8 cellular contexts compared by ENCODE assay signal in genomic region chr19:42325308-42325895, GRCh38. TPM values are rescaled to one million over a fixed set of nuclear protein-coding genes. Genes with fewer than 3 reads are reported as not detected.
DNase-seq lines count a peak whose midpoint lies in the region; TF ChIP-seq lines count a peak whose summit lies in the region.

MEGF8 (plus strand) TSS chr19:42325635; CDS start chr19:42326244, 609 bp downstream.

- POLR2A ChIA-PET in HEK293T (lab: Yijun Ruan, JAX), result no interaction called here

- in situ Hi-C loops in SK-MEL-5 (cut with HindIII; ENCODE audit: low pct_unique_long_range_greater_than_20kb, low sequenced_read_pairs), result no loop called here

- CTCF ChIA-PET in HEK293T (lab: Yijun Ruan, JAX), result no interaction called here

- DNase-seq in GM04504 (ENCODE audit: low read depth) (peak; percentile 98), HEK293T (ENCODE audit: extremely low spot score) (peak; percentile 98), MV-4-11 (lab: John Stamatoyannopoulos, UW) (peak; percentile 100), SK-MEL-5 (ENCODE audit: low read depth, low spot score) (peak; percentile 98), germinal center (ENCODE audit: low spot score) (peak; percentile 98), non-pigmented ciliary epithelial cell (ENCODE audit: low read depth) (peak; percentile 98), superior temporal gyrus (ENCODE audit: extremely low spot score) (peak; percentile 100)
- DNase-seq in activated naive CD4-positive, alpha-beta T cell treated with anti-CD3 and anti-CD28 coated beads, Interleukin-2, amount 50 U/mL, for 16 hours, result peak; percentile 99

TF ChIP-seq in HEK293T, 16 proteins besides CTCF, POLR2A, EP300 and RAD21:
- TF ChIP-seq BHLHE40 (IDR thresholded peaks at IDR 0.05; ENCODE audit: borderline replicate concordance) (no peak), HDGF (IDR thresholded peaks at IDR 0.05; ENCODE audit: borderline replicate concordance) (no peak), LEF1 (IDR thresholded peaks at IDR 0.05; ENCODE audit: borderline replicate concordance) (no peak), FOXM1 (IDR thresholded peaks at IDR 0.05; ENCODE audit: borderline replicate concordance) (no peak), SUZ12 (IDR thresholded peaks at IDR 0.05) (no peak), FOXK2 (IDR thresholded peaks at IDR 0.05) (no peak), ZNF384 (IDR thresholded peaks at IDR 0.05) (no peak), TARDBP (IDR thresholded peaks at IDR 0.05) (no peak), NFRKB (IDR thresholded peaks at IDR 0.05) (no peak), CTBP1 (IDR thresholded peaks at IDR 0.05; ENCODE audit: borderline replicate concordance) (no peak), PKNOX1 (IDR thresholded peaks at IDR 0.05) (no peak), L3MBTL2 (conservative IDR thresholded peaks at IDR 0.05) (no peak), SP1 (IDR thresholded peaks at IDR 0.05) (no peak), ELF4 (IDR thresholded peaks at IDR 0.05) (no peak)
TF ChIP-seq in HEK293T: peak in this region for 0.

RNA-seq across cellular contexts. Expression of gene MEGF8, which starts in this region (rescaled TPM):
- 8.8 and 8.9 TPM in 2 replicates for total RNA-seq in SK-MEL-5 (2014; rRNA removed; shearing (Covaris generic))
- 19.2 and 22.6 TPM in 2 replicates for polyA plus RNA-seq in SK-MEL-5 (2015; cell fraction: cytosol; rRNA removed)
- 13.0 and 22.7 TPM in 2 replicates for polyA plus RNA-seq in SK-MEL-5 (2015; cell fraction: nucleus; rRNA removed)

Comparison
In these comparisons a context has a peak if more than half of its experiments do, and no peak if none do; other contexts are left out.
1. Peak in every context shown above with its lines: DNase-seq.